1 cellular context compared by ENCODE assay signal in the genomic region with DNA sequence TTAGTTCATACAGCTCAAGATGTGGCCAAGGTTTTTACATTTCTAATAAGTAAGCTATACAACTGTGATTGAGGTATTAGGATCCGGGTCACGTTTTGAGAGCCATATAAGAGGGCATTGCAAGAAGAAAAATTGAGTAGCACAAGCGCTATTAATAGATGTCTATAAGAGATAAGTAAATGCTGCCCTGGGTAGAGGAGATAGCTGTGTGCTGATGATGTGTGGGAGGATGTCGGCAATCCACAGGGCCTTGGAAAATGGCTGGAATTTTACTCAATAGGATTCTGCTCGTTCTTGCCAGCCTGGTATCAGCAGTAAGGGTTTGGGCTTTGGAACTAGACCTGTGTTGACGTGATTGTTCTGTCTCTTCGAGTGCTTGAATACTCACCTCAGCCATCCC.
A peak's percentile ranks its signal among the peaks of the same experiment; 100 is the strongest.
TF ChIP-seq lines count a peak whose summit lies in the region.

No MANE protein-coding gene starts in this region.

TF ChIP-seq in IMR-90, 13 proteins besides CTCF, POLR2A, EP300 and RAD21:
- TF ChIP-seq, protein P1, sequence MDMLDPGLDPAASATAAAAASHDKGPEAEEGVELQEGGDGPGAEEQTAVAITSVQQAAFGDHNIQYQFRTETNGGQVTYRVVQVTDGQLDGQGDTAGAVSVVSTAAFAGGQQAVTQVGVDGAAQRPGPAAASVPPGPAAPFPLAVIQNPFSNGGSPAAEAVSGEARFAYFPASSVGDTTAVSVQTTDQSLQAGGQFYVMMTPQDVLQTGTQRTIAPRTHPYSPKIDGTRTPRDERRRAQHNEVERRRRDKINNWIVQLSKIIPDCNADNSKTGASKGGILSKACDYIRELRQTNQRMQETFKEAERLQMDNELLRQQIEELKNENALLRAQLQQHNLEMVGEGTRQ (IDR thresholded peaks at IDR 0.05; ENCODE audit: low read depth, low read length), result no peak
- no peak for TF ChIP-seq CEBPB (IDR thresholded peaks at IDR 0.05; ENCODE audit: low read depth, low read length)
- TF ChIP-seq, protein P2, sequence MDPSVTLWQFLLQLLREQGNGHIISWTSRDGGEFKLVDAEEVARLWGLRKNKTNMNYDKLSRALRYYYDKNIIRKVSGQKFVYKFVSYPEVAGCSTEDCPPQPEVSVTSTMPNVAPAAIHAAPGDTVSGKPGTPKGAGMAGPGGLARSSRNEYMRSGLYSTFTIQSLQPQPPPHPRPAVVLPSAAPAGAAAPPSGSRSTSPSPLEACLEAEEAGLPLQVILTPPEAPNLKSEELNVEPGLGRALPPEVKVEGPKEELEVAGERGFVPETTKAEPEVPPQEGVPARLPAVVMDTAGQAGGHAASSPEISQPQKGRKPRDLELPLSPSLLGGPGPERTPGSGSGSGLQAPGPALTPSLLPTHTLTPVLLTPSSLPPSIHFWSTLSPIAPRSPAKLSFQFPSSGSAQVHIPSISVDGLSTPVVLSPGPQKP (IDR thresholded peaks at IDR 0.05; ENCODE audit: borderline replicate concordance, low read depth, low read length), result no peak
- TF ChIP-seq MAFK (IDR thresholded peaks at IDR 0.05; ENCODE audit: low read depth, low read length), result no peak
- no peak for TF ChIP-seq FOS (IDR thresholded peaks at IDR 0.05; ENCODE audit: low read depth, low read length)
- TF ChIP-seq BHLHE40 (IDR thresholded peaks at IDR 0.05; ENCODE audit: low read depth, low read length), result peak; percentile 71
